In the genomic region with DNA sequence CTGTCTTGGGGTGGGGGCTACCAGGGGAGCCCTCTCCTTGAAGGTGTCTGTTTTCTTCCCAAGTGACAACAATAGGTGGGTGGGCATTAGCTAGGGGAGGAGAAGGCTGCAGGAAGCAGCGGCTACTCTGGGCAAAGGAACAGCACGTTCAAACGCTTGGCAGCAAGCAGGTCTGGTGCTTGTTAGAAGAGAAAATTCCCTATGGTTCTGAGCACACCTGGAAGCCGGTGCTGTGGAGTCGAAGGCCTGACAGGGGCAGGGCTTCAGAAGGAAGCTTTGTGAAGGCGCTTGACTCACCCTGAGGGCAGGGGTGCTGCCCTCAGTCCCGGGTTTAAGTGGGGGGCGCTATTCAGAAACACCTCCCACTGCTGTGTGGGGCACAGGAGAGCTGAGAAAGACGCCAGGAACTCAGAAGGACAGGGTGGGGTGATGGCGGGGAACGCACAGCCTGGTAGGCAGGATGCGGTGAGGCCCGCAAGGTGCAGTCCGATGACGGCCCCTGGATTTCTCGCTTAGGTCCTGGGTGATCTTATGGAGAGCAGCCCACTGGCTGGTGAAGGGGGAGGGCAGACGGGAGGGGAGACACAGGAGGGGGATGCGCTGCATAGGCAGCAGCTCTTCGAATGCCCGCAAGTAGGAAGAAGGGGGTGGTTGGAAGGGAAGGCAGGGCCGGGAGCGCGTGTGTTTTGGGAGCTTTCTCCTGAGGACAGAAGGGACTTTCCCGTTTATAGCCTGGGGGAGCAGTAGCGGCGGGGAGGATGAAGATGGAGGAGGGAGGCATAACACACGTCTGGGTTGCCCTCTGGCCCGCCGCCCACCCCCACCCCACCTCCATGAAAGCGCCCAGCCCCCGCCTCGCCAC, we compare ENCODE assay signal across 23 cellular contexts. TPM values are rescaled to one million over a fixed set of nuclear protein-coding genes. Genes with fewer than 3 reads are reported as not detected.
DNase-seq lines count a peak whose midpoint lies in the region; FAIRE-seq and TF ChIP-seq lines count a peak whose summit lies in the region.
"Had no signal": no experiment of that assay in that cellular context is flagged by ENCODE, and none has a peak within 500 bp of the region (broad histone marks: within the 10 kb centered on the region; RNA-seq: fewer than 3 reads in every experiment).

No MANE protein-coding gene starts in this region.

- POLR2A ChIA-PET in H1 (lab: Charles Lee; ENCODE audit: partially characterized antibody): interaction anchor here (0.6 to 27.8 kb wide), 9 partner anchors 9 to 1330 kb away, joined by 3 to 570 read pairs (median 3); a partner anchor contains a TSS

- no peak for TF ChIP-seq POLR2A in H1 (IDR thresholded peaks at IDR 0.05; ENCODE audit: control extremely low read depth in 1 of 2, low read depth in 2 of 2, low read length in 2 of 2)

- TF ChIP-seq CTCF in D721Med (IDR thresholded peaks at IDR 0.05; ENCODE audit: insufficient read depth, missing control alignments): no peak
- TF ChIP-seq CTCF in H1 (IDR thresholded peaks at IDR 0.05; ENCODE audit: control extremely low read depth in 1 of 3, insufficient read depth in 1 of 3, low read depth in 1 of 3, low read length in 3 of 3): no peak
- no peak for TF ChIP-seq CTCF in nephron (IDR thresholded peaks at IDR 0.05; ENCODE audit: unreplicated experiment in 3 of 3)

- peaks cover 6 to 34% (median 20%) of the 10 kb centered on the region in 4 experiments for H3K4me1 ChIP-seq in H1 (replicated peaks in 1 of 4; ENCODE audit: control insufficient read depth in 3 of 4, insufficient read depth in 4 of 4, low read length in 3 of 4)

- no peaks in the 10 kb centered on the region for H3K9me3 ChIP-seq in H1 (ENCODE audit: insufficient read depth in 2 of 2, low read depth in 1 of 2, low read length in 1 of 2)
- H3K9me3 ChIP-seq: esophagus muscularis mucosa had no signal

- peaks cover 18% of the 10 kb centered on the region; the same call in 1 of the 2 replicates for H3K23me2 ChIP-seq in H1 (ENCODE audit: low read depth, low read length)

- no peak overlapping the region; the same call in 1 of the 2 replicates for H2BK5ac ChIP-seq in H1 (ENCODE audit: low read depth, low read length)

- peaks cover 4% of the 10 kb centered on the region for H3K36me3 Mint-ChIP-seq in T-helper 2 cell treated with Interferon-gamma antibody and Interleukin-4, amounts not matched to agents 5 μg/mL and 100 μg/mL, for 36 hours (ENCODE audit: low read depth)
- H3K36me3 Mint-ChIP-seq in nephron (ENCODE audit: low read depth): no peaks in the 10 kb centered on the region
- H3K36me3 Mint-ChIP-seq: CD4-positive, alpha-beta memory T cell had no signal

- H4K91ac ChIP-seq in H1 (replicated peaks; ENCODE audit: insufficient read length, low read length): no peak overlapping the region

- H3K56ac ChIP-seq in H1 (replicated peaks; ENCODE audit: insufficient read length, low read depth, low read length): no peak overlapping the region

- H4K8ac ChIP-seq in H1 (ENCODE audit: extremely low read depth, insufficient read depth, low read length): no peak overlapping the region; the same call in 1 of the 2 replicates

- H2BK12ac ChIP-seq in H1 (ENCODE audit: low read depth, low read length): peak overlapping the region; percentile 6; the same call in 1 of the 2 replicates

- peak overlapping the region; percentile 57; the same call in 1 of the 2 replicates for H3K18ac ChIP-seq in H1 (ENCODE audit: extremely low read depth, low read length)

- no peak for FAIRE-seq in D721Med (lab: Jason Lieb, UNC)
- FAIRE-seq in H1 (lab: Jason Lieb, UNC): no peak
- FAIRE-seq: small intestine had no signal

- H3K9me3 Mint-ChIP-seq in T-helper 2 cell treated with Interferon-gamma antibody and Interleukin-4, amounts not matched to agents 5 μg/mL and 100 μg/mL, for 36 hours: no peaks in the 10 kb centered on the region
- H3K9me3 Mint-ChIP-seq in nephron: no peaks in the 10 kb centered on the region
- H3K9me3 Mint-ChIP-seq: CD4-positive, alpha-beta memory T cell had no signal

- 53% methylated on average over 28 of the region's 32 CpGs; no CpG with 5 or more reads in 1 of the 2 experiments for WGBS in H1 (ENCODE audit: extremely low coverage in 1 of 2, insufficient coverage in 1 of 2, insufficient read length in 1 of 2, insufficient replicate concordance in 2 of 2, low coverage in 1 of 2, low lambda C conversion rate in 2 of 2, missing lambda C conversion rate in 1 of 2), 2 experiments

- H4K5ac ChIP-seq in H1 (ENCODE audit: insufficient read length, low read depth, low read length): no peak overlapping the region

- H4K20me1 ChIP-seq in H1 (replicated peaks in 1 of 2; ENCODE audit: control insufficient read depth in 1 of 2, insufficient read depth in 2 of 2, low read length in 2 of 2): peaks cover 0 to 2% of the 10 kb centered on the region in 2 experiments

- no peak overlapping the region for H3K9ac ChIP-seq in H1 (replicated peaks in 1 of 4; ENCODE audit: extremely low read depth in 1 of 4, low read depth in 3 of 4, low read length in 3 of 4)
- H3K9ac ChIP-seq: KMS-11 had no signal

- no peak overlapping the region for H3K23ac ChIP-seq in H1 (ENCODE audit: insufficient read length)

- H2BK15ac ChIP-seq in H1 (ENCODE audit: low read length): no peak overlapping the region

- CTCF ChIA-PET in H1 (lab: Charles Lee; ENCODE audit: partially characterized antibody): interaction anchor here (0.6 to 30.8 kb wide), 35 partner anchors 9 to 1306 kb away, joined by 3 to 1198 read pairs (median 4); a partner anchor contains a TSS

- TF ChIP-seq EP300 in H1 (IDR thresholded peaks at IDR 0.05; ENCODE audit: borderline replicate concordance in 1 of 2, low read depth in 2 of 2, low read length in 2 of 2): no peak

- H3K4me1 Mint-ChIP-seq in T-helper 2 cell treated with Interferon-gamma antibody and Interleukin-4, amounts not matched to agents 5 μg/mL and 100 μg/mL, for 36 hours (ENCODE audit: low read depth): peaks cover 18% of the 10 kb centered on the region
- H3K4me1 Mint-ChIP-seq in nephron: peaks cover 19% of the 10 kb centered on the region

- H3K4me3 Mint-ChIP-seq in T-helper 2 cell treated with Interferon-gamma antibody and Interleukin-4, amounts not matched to agents 5 μg/mL and 100 μg/mL, for 36 hours: peak overlapping the region; percentile 24
- peak overlapping the region; percentile 63 to 74 (median 66) for H3K4me3 Mint-ChIP-seq in nephron

- H3K27me3 ChIP-seq in H1 (replicated peaks in 1 of 4; ENCODE audit: control insufficient read depth in 3 of 4, extremely low read depth in 1 of 4, insufficient read depth in 3 of 4, low read length in 3 of 4): peaks cover 8 to 27% (median 24%) of the 10 kb centered on the region in 4 experiments
- H3K27me3 ChIP-seq: brain microvascular endothelial cell had no signal

- no peak overlapping the region for H3K27ac Mint-ChIP-seq in T-helper 2 cell treated with Interferon-gamma antibody and Interleukin-4, amounts not matched to agents 5 μg/mL and 100 μg/mL, for 36 hours
- H3K27ac Mint-ChIP-seq in nephron: no peak overlapping the region

- H3K4ac ChIP-seq in H1 (replicated peaks; ENCODE audit: insufficient read length, low read depth, low read length): no peak overlapping the region

- peak overlapping the region; percentile 77; the same call in 1 of the 2 replicates for H2AK5ac ChIP-seq in H1 (ENCODE audit: low read depth, low read length)

- DNase-seq in T-helper 2 cell treated with Interferon-gamma antibody and Interleukin-4, amounts not matched to agents 5 μg/mL and 100 μg/mL, for 36 hours (ENCODE audit: low spot score): no peak
- no peak for DNase-seq in T-helper 2 cell
- DNase-seq in D721Med (ENCODE audit: insufficient read length, low spot score): peak; percentile 19
- DNase-seq in H1 (ENCODE audit: low read depth in 1 of 2, low spot score in 2 of 2): peak in 1 of 2 experiments; percentile 64
- DNase-seq in superior temporal gyrus (ENCODE audit: extremely low spot score): no peak
- no peak for DNase-seq in NCI-H1048 (lab: John Stamatoyannopoulos, UW)
- DNase-seq in GM19240 (ENCODE audit: insufficient read length, low spot score): no peak
- DNase-seq: activated gamma-delta T cell treated with Interleukin-2 at 50 U/mL for 16 hours; brain microvascular endothelial cell; CD4-positive, alpha-beta memory T cell; dermis blood vessel endothelial cell; EL; NCI-H1105 treated with DMSO at 0.1 percent for 48 hours; NCI-H2171 treated with DMSO at 0.1 percent for 48 hours; NCI-H82; small intestine had no signal

- TF ChIP-seq RAD21 in H1 (IDR thresholded peaks at IDR 0.05 in 1 of 2, conservative IDR thresholded peaks at IDR 0.05 in 1 of 2; ENCODE audit: low read depth in 2 of 2, low read length in 2 of 2): no peak

- H3K4me3 ChIP-seq in H1 (ENCODE audit: extremely low read depth in 1 of 4, insufficient read depth in 2 of 4, low read depth in 3 of 4, low read length in 4 of 4): no peak overlapping the region
- H3K4me3 ChIP-seq: esophagus muscularis mucosa had no signal

- H3K14ac ChIP-seq in H1 (ENCODE audit: insufficient read length): no peak overlapping the region

- 0 out of 2 replicates have a peak overlapping the region, but pooled peaks have one; percentile 50 for H2BK20ac ChIP-seq in H1 (ENCODE audit: low read length)

- no peak overlapping the region for H3K27ac ChIP-seq in H1 (ENCODE audit: low read depth, low read length)
- H3K27ac ChIP-seq: brain microvascular endothelial cell, esophagus muscularis mucosa, KMS-11 had no signal

- no peak overlapping the region for H2BK120ac ChIP-seq in H1 (replicated peaks; ENCODE audit: low read depth, low read length)

- H3K79me2 ChIP-seq in H1 (ENCODE audit: control insufficient read depth in 1 of 2, insufficient read depth in 2 of 2, low read length in 2 of 2): no peaks in the 10 kb centered on the region

- peak overlapping the region; percentile 5 to 16 for H3K4me2 ChIP-seq in H1 (ENCODE audit: insufficient read depth in 1 of 2, low read depth in 2 of 2, low read length in 2 of 2)

- no peaks in the 10 kb centered on the region for H3K79me1 ChIP-seq in H1 (ENCODE audit: low read depth, low read length)

- H2AFZ ChIP-seq in H1 (ENCODE audit: low read length): peak overlapping the region; percentile 36; the same call in 1 of the 2 replicates

- no peaks in the 10 kb centered on the region for H3K36me3 ChIP-seq in H1 (ENCODE audit: control insufficient read depth in 2 of 4, insufficient read depth in 4 of 4, low read length in 3 of 4)

- H3K27me3 Mint-ChIP-seq in T-helper 2 cell treated with Interferon-gamma antibody and Interleukin-4, amounts not matched to agents 5 μg/mL and 100 μg/mL, for 36 hours (ENCODE audit: low read depth): no peaks in the 10 kb centered on the region
- peaks cover 31% of the 10 kb centered on the region for H3K27me3 Mint-ChIP-seq in nephron (ENCODE audit: low read depth)

RNA-seq across cellular contexts. Expression of a gene that starts 3.2 kb away (rescaled TPM):
- 1.4 and 1.9 TPM in 2 replicates for total RNA-seq in H1 (2021; fragmentation: NEBNext Ultra II Directional; extraction: Animal tissue kit (Norgen Biotek cat#: 25700))
- polyA plus RNA-seq in H1 (2011; rRNA removed): 0.53 and 0.58 TPM in 2 replicates
- polyA plus RNA-seq in H1 (2011; cell fraction: cytosol; rRNA removed): 0.66 TPM
- polyA plus RNA-seq in H1 (2011; cell fraction: nucleus; rRNA removed): 0.90 TPM
- 0.25 TPM in 1 of 4 replicates, not detected in the others for polyA plus RNA-seq in H1 (2012, experiment 1 of 2)
- not detected for polyA plus RNA-seq in H1 (2012, experiment 2 of 2)
- polyA plus RNA-seq in H1 (2013, experiment 1 of 2): 0.43 TPM
- 0.29 TPM for polyA plus RNA-seq in H1 (2013, experiment 2 of 2)
- polyA minus RNA-seq in H1 (2011; rRNA and poly(A)+ RNA removed): not detected in 2 replicates
- 3.2 TPM for polyA minus RNA-seq in H1 (2011; cell fraction: cytosol; rRNA and poly(A)+ RNA removed)
- 1.3 TPM for polyA minus RNA-seq in H1 (2011; cell fraction: nucleus; rRNA and poly(A)+ RNA removed)
- total RNA-seq: A172; activated CD8-positive, alpha-beta memory T cell treated with anti-CD3 and anti-CD28 coated beads for 36 hours; CD4-positive, alpha-beta memory T cell; kidney epithelial cell; RPMI7951 had no signal
- polyA plus RNA-seq: CD4-positive, alpha-beta memory T cell had no signal

RNA-seq across cellular contexts. Expression of a gene that starts 52.3 kb away (rescaled TPM):
- 13.4 and 16.5 TPM in 2 replicates for total RNA-seq in H1 (2021; fragmentation: NEBNext Ultra II Directional; extraction: Animal tissue kit (Norgen Biotek cat#: 25700))
- polyA plus RNA-seq in H1 (2011; rRNA removed): 4.4 and 7.8 TPM in 2 replicates
- polyA plus RNA-seq in H1 (2011; cell fraction: cytosol; rRNA removed): 2.5 TPM
- polyA plus RNA-seq in H1 (2011; cell fraction: nucleus; rRNA removed): 6.9 TPM
- 12.6 to 17.5 TPM (median 16.0 TPM) in 4 replicates for polyA plus RNA-seq in H1 (2012, experiment 1 of 2)
- 13.9 TPM for polyA plus RNA-seq in H1 (2012, experiment 2 of 2)
- polyA plus RNA-seq in H1 (2013, experiment 1 of 2): 11.2 TPM
- polyA plus RNA-seq in H1 (2013, experiment 2 of 2): 11.1 TPM
- polyA minus RNA-seq in H1 (2011; rRNA and poly(A)+ RNA removed): 2.9 and 6.4 TPM in 2 replicates
- polyA minus RNA-seq in H1 (2011; cell fraction: cytosol; rRNA and poly(A)+ RNA removed): 8.4 TPM
- 6.2 TPM for polyA minus RNA-seq in H1 (2011; cell fraction: nucleus; rRNA and poly(A)+ RNA removed)

RNA-seq across cellular contexts. Expression of a gene that starts 56.4 kb away (rescaled TPM):
- total RNA-seq in H1 (2021; fragmentation: NEBNext Ultra II Directional; extraction: Animal tissue kit (Norgen Biotek cat#: 25700)): 276 and 291 TPM in 2 replicates
- 40.6 and 83.1 TPM in 2 replicates for polyA plus RNA-seq in H1 (2011; rRNA removed)
- 99.6 TPM for polyA plus RNA-seq in H1 (2011; cell fraction: cytosol; rRNA removed)
- 30.5 TPM for polyA plus RNA-seq in H1 (2011; cell fraction: nucleus; rRNA removed)
- 83.9 to 176 TPM (median 103 TPM) in 4 replicates for polyA plus RNA-seq in H1 (2012, experiment 1 of 2)
- polyA plus RNA-seq in H1 (2012, experiment 2 of 2): 14.8 TPM
- polyA plus RNA-seq in H1 (2013, experiment 1 of 2): 148 TPM
- 143 TPM for polyA plus RNA-seq in H1 (2013, experiment 2 of 2)
- 77.8 and 118 TPM in 2 replicates for polyA minus RNA-seq in H1 (2011; rRNA and poly(A)+ RNA removed)
- 70.7 TPM for polyA minus RNA-seq in H1 (2011; cell fraction: cytosol; rRNA and poly(A)+ RNA removed)
- polyA minus RNA-seq in H1 (2011; cell fraction: nucleus; rRNA and poly(A)+ RNA removed): 82.3 TPM
